In the genomic region with DNA sequence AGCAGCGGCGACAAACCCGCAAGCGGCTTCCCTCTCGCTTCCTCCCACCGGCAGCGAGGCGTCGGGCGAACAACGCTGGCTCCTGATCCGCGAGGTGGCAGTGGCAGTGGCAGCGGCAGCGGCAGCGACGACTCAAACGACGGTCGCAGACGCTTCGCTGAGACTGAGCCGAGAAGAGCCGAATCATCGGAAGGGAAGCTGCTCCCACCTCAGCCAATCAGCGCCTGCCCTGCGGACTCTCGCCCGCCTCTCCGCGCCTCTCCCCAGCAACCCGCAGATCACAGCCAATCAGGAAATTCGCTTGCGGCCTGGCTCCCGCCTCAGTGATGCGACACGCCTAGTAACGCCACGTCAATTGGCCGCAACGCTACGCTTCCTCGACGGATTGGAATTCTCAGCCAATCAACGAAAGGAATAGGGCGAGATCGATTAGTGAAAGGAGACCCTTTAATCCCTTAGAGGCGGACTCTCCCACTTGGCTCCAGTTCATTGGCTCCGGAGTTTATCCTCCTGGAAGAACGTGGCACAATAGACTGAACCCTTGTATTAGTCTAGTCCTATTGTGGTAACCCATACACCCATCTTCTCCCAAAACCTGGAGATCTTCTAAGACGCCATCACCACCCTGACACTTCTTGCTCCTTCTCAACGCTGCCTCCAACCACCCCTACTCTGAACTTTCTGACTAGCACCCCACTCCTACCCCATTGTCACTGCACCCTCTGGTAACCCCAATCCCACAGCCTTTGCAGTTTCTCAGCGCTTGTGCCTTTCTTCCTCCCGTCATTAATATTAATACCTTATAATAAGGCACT, we compare ENCODE assay signal across 8 cellular contexts. TPM values are rescaled to one million over a fixed set of nuclear protein-coding genes. Genes with fewer than 3 reads are reported as not detected.
DNase-seq lines count a peak whose midpoint lies in the region; ATAC-seq lines count a peak whose summit lies in the region.

Gene VCP, minus strand, starts transcription at position 165 of the 815 bp plus-strand sequence. CDS start 272 bp downstream, outside the sequence.

- H3K9me3 ChIP-seq in effector memory CD4-positive, alpha-beta T cell (ENCODE audit: control insufficient read depth, low read length) = no peaks in the 10 kb centered on the region

- H3K4me3 ChIP-seq in effector memory CD4-positive, alpha-beta T cell (ENCODE audit: insufficient read depth, low read depth, low read length, poor library complexity, severe bottlenecking) = peak within 1 kb of the TSS; percentile 88

- peak; percentile 79 for ATAC-seq in GM21360 (IDR thresholded peaks at IDR 0.05; ENCODE audit: unreplicated experiment)

- peak within 1 kb of the TSS; percentile 95 for H3K27ac ChIP-seq in effector memory CD4-positive, alpha-beta T cell (ENCODE audit: insufficient read depth, low read length, poor library complexity, severe bottlenecking)

- H3K27me3 ChIP-seq in effector memory CD4-positive, alpha-beta T cell (replicated peaks; ENCODE audit: control insufficient read depth, insufficient read depth, low read length, poor library complexity, severe bottlenecking) = no peaks in the 10 kb centered on the region

- H3K4me1 ChIP-seq in effector memory CD4-positive, alpha-beta T cell (ENCODE audit: control insufficient read depth, insufficient read depth, low read length, poor library complexity, severe bottlenecking) = peaks cover 29% of the 10 kb centered on the region

- peak; percentile 96 for DNase-seq in COLO668 (lab: John Stamatoyannopoulos, UW; ENCODE audit: unreplicated experiment)
- peak; percentile 99 for DNase-seq in HT1080 (ENCODE audit: low read depth)
- peak; percentile 100 for DNase-seq in NOMO-1 treated with DMSO at 0.1 percent for 48 hours (lab: John Stamatoyannopoulos, UW; ENCODE audit: unreplicated experiment)
- peak; percentile 92 to 97 for DNase-seq in activated CD8-positive, alpha-beta memory T cell treated with anti-CD3 and anti-CD28 coated beads for 4 hours (ENCODE audit: low read depth in 2 of 2)
- peak; percentile 96 to 97 (median 97) for DNase-seq in effector memory CD4-positive, alpha-beta T cell
- DNase-seq in lung microvascular endothelial cell (ENCODE audit: low read depth in 2 of 2) = peak; percentile 99 to 100
- DNase-seq in stimulated activated CD8-positive, alpha-beta memory T cell treated with anti-CD3 and anti-CD28 coated beads, Interleukin-12 subunit alpha, Interleukin-12 subunit beta, amount 100 ng/mL, for 1 hour (ENCODE audit: low read depth) = peak; percentile 92

- H3K36me3 ChIP-seq in effector memory CD4-positive, alpha-beta T cell (ENCODE audit: control insufficient read depth, insufficient read depth, low read length) = peaks cover 4% of the 10 kb centered on the region

RNA-seq across cellular contexts. Expression of gene VCP, which starts in this region (rescaled TPM):
- total RNA-seq in HT1080 (2014; rRNA removed; shearing (Covaris generic)) = 396 and 426 TPM in 2 replicates
- 152 and 162 TPM in 2 replicates for polyA plus RNA-seq in HT1080 (2015; cell fraction: cytosol; rRNA removed)
- polyA plus RNA-seq in HT1080 (2015; cell fraction: nucleus; rRNA removed) = 535 and 558 TPM in 2 replicates
- total RNA-seq in lung microvascular endothelial cell = 443 and 473 TPM in 2 replicates

Comparison
In these comparisons a context has a peak if more than half of its experiments do, and no peak if none do; other contexts are left out.
1. Peak in every context shown above with its lines: DNase-seq, ATAC-seq, H3K4me3 ChIP-seq and H3K27ac ChIP-seq.